ENCODE assay signal across 20 cellular contexts in the genomic region with DNA sequence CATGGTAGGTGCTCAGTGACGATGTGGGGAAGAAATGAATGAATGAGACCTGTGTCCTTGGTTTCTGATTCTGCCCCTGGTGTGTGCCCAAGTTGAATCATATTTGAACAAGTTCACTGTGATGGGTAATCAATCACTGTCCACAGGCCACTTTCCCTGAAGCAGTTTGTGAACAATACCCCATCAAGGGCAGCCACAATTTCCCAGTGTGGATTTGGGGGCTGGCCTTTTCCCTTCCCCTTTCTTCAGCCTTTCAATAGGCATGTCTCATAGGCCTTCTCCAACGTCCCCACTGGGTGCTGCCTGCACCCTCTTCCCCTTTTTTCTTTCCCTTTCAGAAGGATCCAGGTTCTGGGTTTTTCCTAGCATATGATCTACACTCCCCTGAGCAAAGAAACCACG.
"Had no signal": no experiment of that assay in that cellular context is flagged by ENCODE, and none has a peak within 500 bp of the region (broad histone marks: within the 10 kb centered on the region; RNA-seq: fewer than 3 reads in every experiment).

No MANE protein-coding gene starts in this region.

- H2AFZ ChIP-seq: parathyroid adenoma had no signal

- H3K79me2 ChIP-seq: parathyroid adenoma had no signal

- FAIRE-seq: keratinocyte had no signal

- DNase-seq: effector memory CD8-positive, alpha-beta T cell; esophagus squamous epithelium; foreskin fibroblast; immature natural killer cell; left lung; lower lobe of right lung; midbrain; retina; right lobe of liver; stimulated activated CD4-positive, alpha-beta T cell treated with anti-CD3 and anti-CD28 coated beads, Interleukin-4, amount 100 ng/mL, for 1 hour; testis had no signal

- H3K36me3 Mint-ChIP-seq: immature natural killer cell; memory B cell; stimulated activated memory B cell treated with anti-CD40 and anti-IgM and Interleukin-4, amounts not matched to agents 10 μg/mL and 1 μg/mL and 100 μg/mL, for 72 hours had no signal

- H3K36me3 ChIP-seq: esophagus squamous epithelium, left lung, lower lobe of right lung, prostate gland, right lobe of liver, tibial nerve had no signal

- H3K9ac ChIP-seq: parathyroid adenoma had no signal

- H3K4me3 ChIP-seq: esophagus squamous epithelium, left lung, lower lobe of right lung, prostate gland, right lobe of liver, testis, tibial nerve had no signal

- H3K9me3 ChIP-seq: esophagus squamous epithelium, left lung, lower lobe of right lung, prostate gland, right lobe of liver, testis, tibial nerve had no signal

- H3K27me3 ChIP-seq: esophagus squamous epithelium, right lobe of liver, testis, tibial nerve had no signal

- H3K9me3 Mint-ChIP-seq: effector memory CD8-positive, alpha-beta T cell; immature natural killer cell; memory B cell; nephron; stimulated activated memory B cell treated with anti-CD40 and anti-IgM and Interleukin-4, amounts not matched to agents 10 μg/mL and 1 μg/mL and 100 μg/mL, for 72 hours; stimulated activated naive CD8-positive, alpha-beta T cell treated with anti-CD3 and anti-CD28 coated beads, Interleukin-15, Interleukin-2, amounts not matched to agents 100 ng/mL and 50 ng/mL, for 24 hours had no signal

- H3K4me3 Mint-ChIP-seq: effector memory CD8-positive, alpha-beta T cell; immature natural killer cell; memory B cell; nephron; stimulated activated memory B cell treated with anti-CD40 and anti-IgM and Interleukin-4, amounts not matched to agents 10 μg/mL and 1 μg/mL and 100 μg/mL, for 72 hours; stimulated activated naive CD8-positive, alpha-beta T cell treated with anti-CD3 and anti-CD28 coated beads, Interleukin-15, Interleukin-2, amounts not matched to agents 100 ng/mL and 50 ng/mL, for 24 hours had no signal

- H3K4me1 ChIP-seq: left lung, lower lobe of right lung, parathyroid adenoma, prostate gland, right lobe of liver, testis had no signal

- H3K27ac ChIP-seq: epithelial cell of prostate, esophagus squamous epithelium, left lung, lower lobe of right lung, parathyroid adenoma, prostate gland, right lobe of liver, testis, tibial nerve had no signal

- ATAC-seq: effector memory CD8-positive, alpha-beta T cell; left lung; lower lobe of right lung; stimulated activated memory B cell treated with anti-CD40 and anti-IgM and Interleukin-4, amounts not matched to agents 10 μg/mL and 1 μg/mL and 100 μg/mL, for 72 hours had no signal

- H3K27ac Mint-ChIP-seq: effector memory CD8-positive, alpha-beta T cell; immature natural killer cell; memory B cell; stimulated activated memory B cell treated with anti-CD40 and anti-IgM and Interleukin-4, amounts not matched to agents 10 μg/mL and 1 μg/mL and 100 μg/mL, for 72 hours; stimulated activated naive CD8-positive, alpha-beta T cell treated with anti-CD3 and anti-CD28 coated beads, Interleukin-15, Interleukin-2, amounts not matched to agents 100 ng/mL and 50 ng/mL, for 24 hours had no signal
